ENCODE assay signal across 13 cellular contexts in the genomic region with DNA sequence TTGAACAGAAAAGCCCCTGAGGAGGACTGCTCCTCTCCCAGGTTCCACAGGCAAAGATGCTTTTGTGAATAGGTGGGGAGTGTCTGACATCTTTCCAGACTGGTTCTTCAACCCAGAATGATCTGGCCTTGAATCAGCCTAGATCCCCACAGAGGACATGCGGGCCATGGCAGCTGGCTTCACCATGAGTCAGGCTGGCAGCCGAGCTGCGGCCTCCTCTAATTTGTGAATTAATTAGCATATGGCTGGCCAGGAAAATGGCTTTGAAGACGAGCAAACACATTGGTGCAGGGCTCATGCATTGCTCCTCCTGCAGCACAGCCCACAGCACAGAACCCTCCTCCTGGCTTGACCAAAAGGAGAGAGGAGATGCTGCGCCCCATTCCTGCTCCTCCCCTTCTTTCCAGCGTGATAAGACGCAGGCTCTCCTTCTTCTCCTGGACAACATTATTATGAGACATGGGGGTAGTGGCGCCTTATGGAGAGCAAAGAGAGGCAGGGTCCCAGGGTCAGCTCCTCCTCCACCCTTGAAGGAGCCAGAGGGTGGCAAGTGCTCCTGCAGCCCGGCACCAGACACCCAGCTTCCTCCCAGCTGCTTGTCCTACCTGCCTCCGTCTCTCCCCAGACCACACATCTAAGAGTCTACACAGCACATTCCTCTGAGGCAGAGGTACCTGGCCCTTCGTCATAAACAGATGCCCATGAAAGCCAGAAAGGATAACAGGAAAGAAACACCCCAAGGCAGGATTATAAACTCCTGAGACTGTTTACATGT.
DNase-seq lines count a peak whose midpoint lies in the region; ATAC-seq, FAIRE-seq and TF ChIP-seq lines count a peak whose summit lies in the region.
"Had no signal": no experiment of that assay in that cellular context is flagged by ENCODE, and none has a peak within 500 bp of the region (broad histone marks: within the 10 kb centered on the region; RNA-seq: fewer than 3 reads in every experiment).

No MANE protein-coding gene starts in this region.

- dilution Hi-C loops in keratinocyte (cut with MboI; ENCODE audit: extremely low pct_ligation_motif_present, low sequenced_read_pairs), result no loop called here

- peaks cover 13% of the 10 kb centered on the region for H4K20me1 ChIP-seq in keratinocyte (ENCODE audit: control insufficient read depth, extremely low read depth, insufficient read depth, low read length)

- H3K4me3 Mint-ChIP-seq in HFFc6, result no peak overlapping the region
- H3K4me3 Mint-ChIP-seq: activated naive CD4-positive, alpha-beta T cell treated with anti-CD3 and anti-CD28 coated beads, Interleukin-2, amount 50 U/mL, for 24 hours; nephron progenitor cell had no signal

- DNase-seq in A172 (ENCODE audit: low spot score), result peak; percentile 54
- DNase-seq in HFFc6, result peak; percentile 69
- peak; percentile 49 for DNase-seq in astrocyte of the cerebellum (ENCODE audit: low read depth)
- DNase-seq in keratinocyte (ENCODE audit: low read depth, low spot score), result peak; percentile 65
- no peak for DNase-seq in thyroid gland
- DNase-seq in RCC 7860 (ENCODE audit: low spot score), result no peak
- DNase-seq: glutamatergic neuron, nephron progenitor cell, uterus had no signal

- H3K27ac ChIP-seq in keratinocyte (ENCODE audit: control insufficient read depth, insufficient read depth, low read length) (peak overlapping the region; percentile 46), thyroid gland (no peak overlapping the region)
- H3K27ac ChIP-seq: left lung, uterus had no signal

- H3K4me2 ChIP-seq in keratinocyte (ENCODE audit: control insufficient read depth, extremely low read depth, insufficient read depth, low read depth, low read length), result peak overlapping the region; percentile 61

- H3K4me3 ChIP-seq in astrocyte of the cerebellum (ENCODE audit: low read depth, low read length), result no peak overlapping the region
- H3K4me3 ChIP-seq in keratinocyte (ENCODE audit: control insufficient read depth in 2 of 3, extremely low read depth in 1 of 3, insufficient read depth in 2 of 3, low read depth in 1 of 3, low read length in 3 of 3), result no peak overlapping the region
- no peak overlapping the region for H3K4me3 ChIP-seq in thyroid gland (replicated peaks in 1 of 3)
- H3K4me3 ChIP-seq: left lung, uterus had no signal

- H3K9me3 Mint-ChIP-seq in HFFc6, result no peaks in the 10 kb centered on the region
- H3K9me3 Mint-ChIP-seq: activated naive CD4-positive, alpha-beta T cell treated with anti-CD3 and anti-CD28 coated beads, Interleukin-2, amount 50 U/mL, for 24 hours; nephron progenitor cell had no signal

- H3K9me1 ChIP-seq in keratinocyte (ENCODE audit: control insufficient read depth, extremely low read depth, insufficient read depth, low read length), result no peaks in the 10 kb centered on the region

- no peaks in the 10 kb centered on the region for H3K36me3 Mint-ChIP-seq in HFFc6 (ENCODE audit: low read depth)

- no peak overlapping the region for H3K9ac ChIP-seq in keratinocyte (ENCODE audit: control insufficient read depth, extremely low read depth, insufficient read depth, low read length)

- H3K27me3 ChIP-seq in keratinocyte (ENCODE audit: control insufficient read depth, extremely low read depth, insufficient read depth, low read length) (peaks cover 26% of the 10 kb centered on the region), thyroid gland (no peaks in the 10 kb centered on the region)
- H3K27me3 ChIP-seq: left lung, uterus had no signal

- ATAC-seq in HG02970 (IDR thresholded peaks at IDR 0.05; ENCODE audit: low FRiP score, unreplicated experiment), result no peak
- ATAC-seq in HG02610 (IDR thresholded peaks at IDR 0.05; ENCODE audit: unreplicated experiment), result no peak

- peak; percentile 92 for FAIRE-seq in keratinocyte (lab: Jason Lieb, UNC)
- FAIRE-seq in RCC 7860 (lab: Jason Lieb, UNC), result no peak

- H2AFZ ChIP-seq in keratinocyte (ENCODE audit: control insufficient read depth, low read length), result no peak overlapping the region

- H3K27ac Mint-ChIP-seq in HFFc6, result no peak overlapping the region
- H3K27ac Mint-ChIP-seq: activated naive CD4-positive, alpha-beta T cell treated with anti-CD3 and anti-CD28 coated beads, Interleukin-2, amount 50 U/mL, for 24 hours; nephron progenitor cell had no signal

- in situ Hi-C loops in astrocyte of the cerebellum (cut with HindIII; ENCODE audit: low sequenced_read_pairs), result no loop called here

- H3K36me3 ChIP-seq in keratinocyte (ENCODE audit: control insufficient read depth in 2 of 2, extremely low read depth in 1 of 2, insufficient read depth in 2 of 2, low read length in 2 of 2) (no peaks in the 10 kb centered on the region), thyroid gland (no peaks in the 10 kb centered on the region)
- H3K36me3 ChIP-seq: left lung, uterus had no signal

- peaks cover 29% of the 10 kb centered on the region for H3K4me1 ChIP-seq in keratinocyte (ENCODE audit: control insufficient read depth, extremely low read depth, insufficient read depth, low read length)
- no peaks in the 10 kb centered on the region for H3K4me1 ChIP-seq in thyroid gland
- H3K4me1 ChIP-seq: left lung, uterus had no signal

- H3K9me3 ChIP-seq in keratinocyte (ENCODE audit: control insufficient read depth, low read depth, low read length), result no peaks in the 10 kb centered on the region
- no peaks in the 10 kb centered on the region for H3K9me3 ChIP-seq in thyroid gland
- H3K9me3 ChIP-seq: left lung, uterus had no signal

- no peaks in the 10 kb centered on the region for H3K79me2 ChIP-seq in keratinocyte (ENCODE audit: control insufficient read depth, insufficient read depth, low read length)

- TF ChIP-seq POLR2A in thyroid gland (IDR thresholded peaks at IDR 0.05), result no peak

- intact Hi-C loops in thyroid gland (cut with DNase I), result loop anchor here (10.0 kb wide), 1 partner anchor 802 kb away; no protein-coding TSS in a partner anchor

- TF ChIP-seq CTCF in HFFc6 (IDR thresholded peaks at IDR 0.05) (no peak), astrocyte of the cerebellum (IDR thresholded peaks at IDR 0.05; ENCODE audit: low read depth, low read length, missing control alignments) (no peak), keratinocyte (optimal IDR thresholded peaks at IDR 0.05 in 1 of 3, IDR thresholded peaks at IDR 0.05 in 1 of 3, conservative IDR thresholded peaks at IDR 0.05 in 1 of 3; ENCODE audit: extremely low read depth in 1 of 3, insufficient read depth in 2 of 3, low read length in 3 of 3) (no peak), thyroid gland (IDR thresholded peaks at IDR 0.05) (no peak)

- peaks cover 18% of the 10 kb centered on the region for H3K4me1 Mint-ChIP-seq in HFFc6 (ENCODE audit: low read depth)

- peaks cover 30% of the 10 kb centered on the region for H3K27me3 Mint-ChIP-seq in HFFc6 (ENCODE audit: insufficient read depth)
- H3K27me3 Mint-ChIP-seq: activated naive CD4-positive, alpha-beta T cell treated with anti-CD3 and anti-CD28 coated beads, Interleukin-2, amount 50 U/mL, for 24 hours had no signal

- 83 to 90% methylated on average over 11 of the region's 11 CpGs for WGBS in thyroid gland, 2 donors

Comparison
In these comparisons a context has a peak if more than half of its experiments do, and no peak if none do; other contexts are left out.
1. DNase-seq: peak in A172 (single experiment), HFFc6 (single experiment), astrocyte of the cerebellum (single experiment) and keratinocyte (single experiment); none in thyroid gland (0 of 2) and RCC 7860 (single experiment).